1 cellular context compared by ENCODE assay signal in the genomic region with DNA sequence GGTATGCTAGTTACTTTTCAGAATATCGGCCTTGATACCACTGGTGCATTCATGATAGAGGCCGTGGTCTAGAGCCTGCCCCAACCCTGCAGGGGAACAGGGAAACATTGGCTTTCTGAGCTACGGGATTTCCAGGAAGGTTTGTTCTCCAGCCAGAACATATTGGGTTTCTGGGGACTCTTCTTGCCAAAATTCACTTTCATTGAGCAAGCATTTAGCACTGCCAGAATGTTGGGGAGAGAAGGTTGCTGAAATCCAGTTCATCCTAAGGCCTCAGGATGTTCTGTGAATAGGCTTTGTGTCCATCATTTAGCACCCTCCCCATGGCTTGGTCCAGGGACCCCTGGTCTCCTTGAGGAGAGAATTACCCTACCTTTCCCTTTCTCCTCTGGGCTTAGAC.
TF ChIP-seq lines count a peak whose summit lies in the region.

No MANE protein-coding gene starts in this region.

TF ChIP-seq in liver, 16 proteins besides CTCF, POLR2A, EP300 and RAD21 (continued from another document):
- TF ChIP-seq, protein P1, sequence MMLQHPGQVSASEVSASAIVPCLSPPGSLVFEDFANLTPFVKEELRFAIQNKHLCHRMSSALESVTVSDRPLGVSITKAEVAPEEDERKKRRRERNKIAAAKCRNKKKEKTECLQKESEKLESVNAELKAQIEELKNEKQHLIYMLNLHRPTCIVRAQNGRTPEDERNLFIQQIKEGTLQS (IDR thresholded peaks at IDR 0.05): no peak
- peak; percentile 16 for TF ChIP-seq YY1 (IDR thresholded peaks at IDR 0.05)
- no peak for TF ChIP-seq FOXA1 (IDR thresholded peaks at IDR 0.05)
- TF ChIP-seq RXRA (IDR thresholded peaks at IDR 0.05): peak; percentile 35 to 39
- TF ChIP-seq FOXA2 (IDR thresholded peaks at IDR 0.05): no peak
